Comparison of ENCODE assay signal across 1 cellular context in genomic region chr15:101447168-101447533, GRCh38.
TF ChIP-seq lines count a peak whose summit lies in the region.

No MANE protein-coding gene starts in this region.

TF ChIP-seq in K562, 482 proteins besides CTCF, POLR2A, EP300 and RAD21 (continued from another document):
- TF ChIP-seq, protein P1, sequence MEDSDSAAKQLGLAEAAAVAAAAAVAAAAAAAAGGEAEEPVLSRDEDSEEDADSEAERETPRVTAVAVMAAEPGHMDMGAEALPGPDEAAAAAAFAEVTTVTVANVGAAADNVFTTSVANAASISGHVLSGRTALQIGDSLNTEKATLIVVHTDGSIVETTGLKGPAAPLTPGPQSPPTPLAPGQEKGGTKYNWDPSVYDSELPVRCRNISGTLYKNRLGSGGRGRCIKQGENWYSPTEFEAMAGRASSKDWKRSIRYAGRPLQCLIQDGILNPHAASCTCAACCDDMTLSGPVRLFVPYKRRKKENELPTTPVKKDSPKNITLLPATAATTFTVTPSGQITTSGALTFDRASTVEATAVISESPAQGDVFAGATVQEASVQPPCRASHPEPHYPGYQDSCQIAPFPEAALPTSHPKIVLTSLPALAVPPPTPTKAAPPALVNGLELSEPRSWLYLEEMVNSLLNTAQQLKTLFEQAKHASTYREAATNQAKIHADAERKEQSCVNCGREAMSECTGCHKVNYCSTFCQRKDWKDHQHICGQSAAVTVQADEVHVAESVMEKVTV (CRISPR knock-in tag; IDR thresholded peaks at IDR 0.05), result no peak
- TF ChIP-seq SRSF9 (IDR thresholded peaks at IDR 0.05; ENCODE audit: borderline replicate concordance, low read depth, low read length), result no peak
- TF ChIP-seq GTF3C2 (IDR thresholded peaks at IDR 0.05; ENCODE audit: borderline replicate concordance, extremely low read depth, insufficient read length), result no peak
- no peak for TF ChIP-seq BRCA1 (IDR thresholded peaks at IDR 0.05)
- TF ChIP-seq BRCA1 (CRISPR knock-in tag; IDR thresholded peaks at IDR 0.05), result no peak
- no peak for TF ChIP-seq U2AF2 (optimal IDR thresholded peaks at IDR 0.05; ENCODE audit: low read depth, low read length)
- no peak for TF ChIP-seq CREB5 (CRISPR knock-in tag; IDR thresholded peaks at IDR 0.05)
- TF ChIP-seq HLTF (IDR thresholded peaks at IDR 0.05), result no peak
